8 cellular contexts compared by ENCODE assay signal in the genomic region with DNA sequence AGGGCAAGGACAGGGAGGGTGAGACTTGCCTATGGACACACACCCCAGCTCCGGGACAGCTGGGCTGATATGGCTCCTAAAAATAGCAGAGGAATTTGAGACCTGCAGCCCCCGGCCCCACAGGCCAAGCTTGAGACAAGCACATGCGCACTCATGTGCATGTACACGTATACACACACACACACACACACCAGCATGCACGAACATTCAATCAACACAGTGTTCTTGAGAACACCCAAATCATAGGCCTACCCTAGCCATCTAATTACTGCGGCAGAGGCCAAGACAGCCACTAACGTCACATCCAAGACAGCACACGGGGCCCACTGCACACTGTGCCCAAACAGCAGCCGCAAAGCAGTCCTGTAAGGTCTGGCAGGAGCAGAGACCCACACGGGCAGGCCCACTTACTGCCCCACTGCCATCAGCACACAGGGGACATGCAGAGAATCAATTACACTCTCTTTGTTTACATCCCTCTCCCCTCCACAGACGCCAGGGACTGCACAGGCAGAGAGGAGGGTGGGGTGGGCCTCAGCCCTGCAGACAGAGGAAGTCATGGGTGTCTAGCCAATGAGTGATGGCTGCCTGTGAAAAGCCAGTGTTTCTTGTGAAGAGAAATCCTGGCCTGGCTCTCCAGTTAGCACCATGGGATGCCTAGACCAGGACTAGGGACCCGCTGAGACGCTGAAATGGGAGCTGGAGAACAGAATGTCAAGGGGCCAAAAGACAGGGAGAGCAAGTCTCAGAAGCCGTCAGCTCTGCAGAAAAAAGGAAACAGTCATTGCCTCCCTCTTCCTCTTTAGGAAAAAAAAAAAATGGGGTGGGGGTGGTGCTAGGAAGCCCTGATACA. TPM values are rescaled to one million over a fixed set of nuclear protein-coding genes. Genes with fewer than 3 reads are reported as not detected.
DNase-seq lines count a peak whose midpoint lies in the region; TF ChIP-seq lines count a peak whose summit lies in the region.

No MANE protein-coding gene starts in this region.

- no peaks in the 10 kb centered on the region for H3K9me3 Mint-ChIP-seq in progenitor cell of endocrine pancreas (ENCODE audit: low read depth)

- intact Hi-C loops in esophagus squamous epithelium (cut with DNase I): no loop called here

- H3K36me3 Mint-ChIP-seq in progenitor cell of endocrine pancreas (ENCODE audit: insufficient read depth): no peaks in the 10 kb centered on the region

- 27 to 41% methylated on average over 9 to 12 of the region's 14 CpGs for WGBS in esophagus squamous epithelium, 2 donors

- H3K27ac ChIP-seq in esophagus squamous epithelium: peak overlapping the region; percentile 64 to 89 (median 78)

- peaks cover 27% of the 10 kb centered on the region for H4K20me1 ChIP-seq in Loucy (ENCODE audit: insufficient read depth, low read length, poor library complexity, severe bottlenecking)

- H3K4me1 ChIP-seq in Loucy (ENCODE audit: insufficient read depth, low read length, poor library complexity, severe bottlenecking) (peaks cover 54% of the 10 kb centered on the region), esophagus squamous epithelium (peaks cover 21 to 74% (median 45%) of the 10 kb centered on the region in 3 donors)

- H3K9me3 ChIP-seq in Loucy (ENCODE audit: insufficient read depth, low read depth, low read length) (no peaks in the 10 kb centered on the region), esophagus squamous epithelium (no peaks in the 10 kb centered on the region)

- peak overlapping the region; percentile 100 for H3K9ac ChIP-seq in Loucy (ENCODE audit: low read depth, low read length, poor library complexity, severe bottlenecking)

- H3K4me3 ChIP-seq in Loucy (ENCODE audit: low read length, poor library complexity, severe bottlenecking) (peak overlapping the region; percentile 93), esophagus squamous epithelium (peak overlapping the region; percentile 8 to 56 (median 40))

- H2AFZ ChIP-seq in Loucy (ENCODE audit: low read length): peak overlapping the region; percentile 54; the same call in 1 of the 2 replicates

- TF ChIP-seq CTCF in Loucy (conservative IDR thresholded peaks at IDR 0.05; ENCODE audit: low read length) (no peak), esophagus squamous epithelium (IDR thresholded peaks at IDR 0.05) (no peak), progenitor cell of endocrine pancreas (IDR thresholded peaks at IDR 0.05; ENCODE audit: unreplicated experiment) (no peak)

- H3K4me1 Mint-ChIP-seq in progenitor cell of endocrine pancreas (ENCODE audit: low read depth): peaks cover 21% of the 10 kb centered on the region

- H3K27ac Mint-ChIP-seq in progenitor cell of endocrine pancreas: peak overlapping the region; percentile 82

- peak; percentile 47 for DNase-seq in COR-L47 (lab: John Stamatoyannopoulos, UW)
- peak; percentile 63 for DNase-seq in activated CD4-positive, alpha-beta T cell treated with anti-CD3 and anti-CD28 coated beads, Interleukin-2, amount 50 U/mL, for 1 hour
- DNase-seq in esophagus squamous epithelium (lab: John Stamatoyannopoulos, UW): no peak
- no peak for DNase-seq in progenitor cell of endocrine pancreas (ENCODE audit: low spot score, unreplicated experiment)
- DNase-seq in NCI-H1930 (lab: John Stamatoyannopoulos, UW): no peak
- DNase-seq in NCI-H2107 (lab: John Stamatoyannopoulos, UW): no peak
- no peak for DNase-seq in ureter (ENCODE audit: low spot score)

- peaks cover 11% of the 10 kb centered on the region; the same call in 1 of the 2 replicates for H3K36me3 ChIP-seq in Loucy (ENCODE audit: insufficient read depth, low read length)
- peaks cover 0 to 12% (median 0%) of the 10 kb centered on the region in 3 donors for H3K36me3 ChIP-seq in esophagus squamous epithelium

- no peaks in the 10 kb centered on the region for H3K9me2 ChIP-seq in Loucy (replicated peaks; ENCODE audit: low read depth, low read length)

- H3K27me3 ChIP-seq in Loucy (ENCODE audit: insufficient read depth, low read length, poor library complexity, severe bottlenecking) (peaks cover 5% of the 10 kb centered on the region), esophagus squamous epithelium (no peaks in the 10 kb centered on the region)

- peak overlapping the region; percentile 93 for H3K4me2 ChIP-seq in Loucy (ENCODE audit: low read depth, low read length, poor library complexity, severe bottlenecking)

- H3K27me3 Mint-ChIP-seq in progenitor cell of endocrine pancreas: no peaks in the 10 kb centered on the region

- no peak overlapping the region for H3K4me3 Mint-ChIP-seq in progenitor cell of endocrine pancreas (ENCODE audit: low read depth)

- TF ChIP-seq POLR2A in esophagus squamous epithelium (IDR thresholded peaks at IDR 0.05): no peak

- H3K79me2 ChIP-seq in Loucy (ENCODE audit: insufficient read depth, low read length): peaks cover 61% of the 10 kb centered on the region

- 0 out of 2 replicates have a peak, but pooled peaks cover 9% of the 10 kb centered on the region for H3F3A ChIP-seq in Loucy (ENCODE audit: low read depth)

RNA-seq across cellular contexts. Expression of gene MYO18A, which starts 39.3 kb away (rescaled TPM):
- total RNA-seq in esophagus squamous epithelium (10 to 100 TPM; 44.0 to 74.9 (median 68.5) TPM), progenitor cell of endocrine pancreas (75.7 and 77.1 TPM in 2 replicates), ureter (74.5 TPM)

Comparison
In these comparisons a context has a peak if more than half of its experiments do, and no peak if none do; other contexts are left out.
1. DNase-seq: peak in COR-L47 (single experiment) and activated CD4-positive, alpha-beta T cell treated with anti-CD3 and anti-CD28 coated beads, Interleukin-2, amount 50 U/mL, for 1 hour (single experiment); none in esophagus squamous epithelium (single experiment), progenitor cell of endocrine pancreas (single experiment), NCI-H1930 (0 of 2), NCI-H2107 (single experiment) and ureter (single experiment).